In genomic region chr4:145178740-145179139, GRCh38 we compare ENCODE assay signal across 8 cellular contexts. TPM values are rescaled to one million over a fixed set of nuclear protein-coding genes. Genes with fewer than 3 reads are reported as not detected.
DNase-seq lines count a peak whose midpoint lies in the region; ATAC-seq and TF ChIP-seq lines count a peak whose summit lies in the region.

No MANE protein-coding gene starts in this region.

- peaks cover 10% of the 10 kb centered on the region for H3K36me3 Mint-ChIP-seq in endodermal cell (ENCODE audit: low read depth)

- peak overlapping the region; percentile 85 for H3K27ac Mint-ChIP-seq in endodermal cell

- peaks cover 58% of the 10 kb centered on the region for H3K79me2 ChIP-seq in PC-9 (ENCODE audit: low read depth)

- CTCF ChIA-PET in PC-9 (lab: Charles Lee): no interaction called here

- H3K4me3 ChIP-seq in PC-9 (peak overlapping the region; percentile 95), endodermal cell (ENCODE audit: low read length) (peak overlapping the region; percentile 91), neutrophil (ENCODE audit: low read depth in 1 of 2, low read length in 1 of 2) (peak overlapping the region; percentile 88 to 99)

- no peak for ATAC-seq in HG03175 (IDR thresholded peaks at IDR 0.05; ENCODE audit: unreplicated experiment)
- ATAC-seq in HG03342 (IDR thresholded peaks at IDR 0.05; ENCODE audit: unreplicated experiment): no peak
- no peak for ATAC-seq in HG03432 (IDR thresholded peaks at IDR 0.05; ENCODE audit: unreplicated experiment)

- peak overlapping the region; percentile 91 for H3K4me3 Mint-ChIP-seq in endodermal cell

- H3K4me1 ChIP-seq in PC-9 (replicated peaks; ENCODE audit: insufficient read depth) (peaks cover 14% of the 10 kb centered on the region), endodermal cell (ENCODE audit: control insufficient read depth, insufficient read depth, low read length) (no peaks in the 10 kb centered on the region), neutrophil (ENCODE audit: control insufficient read depth in 1 of 2, insufficient read depth in 1 of 2, low read depth in 1 of 2, low read length in 1 of 2) (peaks cover 31 to 35% of the 10 kb centered on the region in 2 experiments)

- H3K27ac ChIP-seq in PC-9 (peak overlapping the region; percentile 62), endodermal cell (ENCODE audit: low read depth, low read length) (no peak overlapping the region), neutrophil (peak overlapping the region; percentile 90)

- no peaks in the 10 kb centered on the region for H3K27me3 Mint-ChIP-seq in endodermal cell (ENCODE audit: insufficient read depth)

- H3K9me3 ChIP-seq in PC-9 (ENCODE audit: insufficient read depth, low read depth) (no peaks in the 10 kb centered on the region), endodermal cell (ENCODE audit: control insufficient read depth, low read length) (no peaks in the 10 kb centered on the region), neutrophil (no peaks in the 10 kb centered on the region)

- POLR2A ChIA-PET in PC-9 (lab: Charles Lee; ENCODE audit: unreplicated experiment): interaction anchor here (0.7 kb wide), 2 partner anchors 81 to 718 kb away, joined by 3 to 7 read pairs; partner anchors contain the start of genes ABCE1 and ANAPC10

- H3K9ac ChIP-seq in endodermal cell (ENCODE audit: extremely low read depth, low read length, poor library complexity, severe bottlenecking): peak overlapping the region; percentile 56

- DNase-seq in GM10266 (ENCODE audit: extremely low spot score): peak; percentile 31
- DNase-seq in PC-9: no peak
- DNase-seq in endodermal cell: no peak
- no peak for DNase-seq in NOMO-1 (lab: John Stamatoyannopoulos, UW; ENCODE audit: unreplicated experiment in 2 of 2)

- H4K20me1 ChIP-seq in PC-9 (ENCODE audit: insufficient read depth): peaks cover 16% of the 10 kb centered on the region

- H3K9me2 ChIP-seq in PC-9 (ENCODE audit: insufficient read depth): no peaks in the 10 kb centered on the region

- H2AFZ ChIP-seq in PC-9: peak overlapping the region; percentile 66; the same call in 1 of the 2 replicates

- WGBS in endodermal cell (ENCODE audit: insufficient coverage in 1 of 2, insufficient read length in 1 of 2), 2 experiments: 0% methylated on average over 4 of the region's 4 CpGs; no CpG with 5 or more reads in 1 of the 2 experiments

- no peaks in the 10 kb centered on the region for H3K9me3 Mint-ChIP-seq in endodermal cell

- peaks cover 6% of the 10 kb centered on the region; the same call in 1 of the 2 replicates for H3F3A ChIP-seq in PC-9 (ENCODE audit: insufficient read depth, low read depth)

- peak overlapping the region; percentile 98 for H3K4me2 ChIP-seq in PC-9

- no peak for TF ChIP-seq CTCF in GM10266 (IDR thresholded peaks at IDR 0.05; ENCODE audit: control insufficient read depth, insufficient read depth, low read depth, missing control alignments)
- no peak for TF ChIP-seq CTCF in PC-9 (conservative IDR thresholded peaks at IDR 0.05)
- TF ChIP-seq CTCF in endodermal cell (conservative IDR thresholded peaks at IDR 0.05): no peak
- no peak for TF ChIP-seq CTCF in neutrophil (IDR thresholded peaks at IDR 0.05)

- H3K36me3 ChIP-seq in PC-9 (ENCODE audit: low read depth) (peaks cover 5% of the 10 kb centered on the region; the same call in 1 of the 2 replicates), endodermal cell (ENCODE audit: control insufficient read depth, insufficient read depth, low read length) (peaks cover 9% of the 10 kb centered on the region), neutrophil (no peaks in the 10 kb centered on the region)

- intact Hi-C loops in PC-9 (cut with micrococcal nuclease; ENCODE audit: unreplicated experiment): loop anchor here (2.0 to 10.0 kb wide), 2 partner anchors 556 to 626 kb away; no protein-coding TSS in a partner anchor

- TSS peak; percentile 32 for BruUV-seq in PC-9 (replicated peaks; lab: Mats Ljungman, UMichigan)

- no peaks in the 10 kb centered on the region for H3K27me3 ChIP-seq in PC-9 (ENCODE audit: insufficient read depth, low read depth)
- H3K27me3 ChIP-seq in endodermal cell (ENCODE audit: control insufficient read depth, insufficient read depth, low read length, poor library complexity, severe bottlenecking): no peaks in the 10 kb centered on the region
- H3K27me3 ChIP-seq in neutrophil: no peaks in the 10 kb centered on the region

- peaks cover 36% of the 10 kb centered on the region for H3K4me1 Mint-ChIP-seq in endodermal cell

RNA-seq across cellular contexts. Expression of gene OTUD4, which starts 1.6 kb away (rescaled TPM):
- 43.5 and 44.2 TPM in 2 replicates for total RNA-seq in PC-9 (2021)
- total RNA-seq in endodermal cell: 10 to 100 TPM; 49.6 to 55.5 TPM
- 28.3 TPM for polyA plus RNA-seq in endodermal cell (2013, experiment 1 of 2)
- 26.1 TPM for polyA plus RNA-seq in endodermal cell (2013, experiment 2 of 2)
